In genomic region chr14:89906000-89906399, GRCh38 we compare ENCODE assay signal across 8 cellular contexts.
"Had no signal": no experiment of that assay in that cellular context is flagged by ENCODE, and none has a peak within 500 bp of the region (broad histone marks: within the 10 kb centered on the region; RNA-seq: fewer than 3 reads in every experiment).

No MANE protein-coding gene starts in this region.

- DNase-seq: GDM1, GF-D8 had no signal

- H3K4me3 ChIP-seq: GM12878 had no signal

- ATAC-seq: GM12878 had no signal

- FAIRE-seq: G401.6, GM12891, GM12892, GM18507, GM19239 had no signal
